ENCODE assay signal across 16 cellular contexts in the genomic region with DNA sequence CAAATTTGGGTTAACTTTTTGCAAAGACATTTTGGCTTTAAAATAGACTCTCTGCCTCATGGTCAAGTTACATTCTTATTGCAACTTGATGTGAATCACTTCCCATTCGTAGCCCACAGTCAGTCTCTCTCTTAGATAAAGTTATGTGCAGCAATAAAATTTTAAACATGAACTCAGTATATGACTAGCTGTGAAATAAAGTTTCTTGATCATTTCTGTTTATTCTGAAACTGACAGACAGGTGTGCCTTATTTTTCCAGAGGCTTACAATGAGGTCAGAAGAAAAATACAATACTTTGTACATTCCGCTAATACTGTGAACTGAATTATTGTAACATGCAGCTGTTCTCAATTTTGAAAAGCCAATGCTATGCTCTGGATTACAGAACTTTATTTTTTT.
DNase-seq lines count a peak whose midpoint lies in the region; ATAC-seq and TF ChIP-seq lines count a peak whose summit lies in the region.
"Had no signal": no experiment of that assay in that cellular context is flagged by ENCODE, and none has a peak within 500 bp of the region (broad histone marks: within the 10 kb centered on the region; RNA-seq: fewer than 3 reads in every experiment).

No MANE protein-coding gene starts in this region.

- POLR2A ChIA-PET in PC-9 (lab: Charles Lee; ENCODE audit: unreplicated experiment) = no interaction called here

- TF ChIP-seq POLR2A in breast epithelium (IDR thresholded peaks at IDR 0.05) = no peak

- H3K27me3 ChIP-seq in SJCRH30 = no peaks in the 10 kb centered on the region
- no peaks in the 10 kb centered on the region for H3K27me3 ChIP-seq in smooth muscle cell (ENCODE audit: low read depth)
- no peaks in the 10 kb centered on the region for H3K27me3 ChIP-seq in breast epithelium
- H3K27me3 ChIP-seq in PC-9 (ENCODE audit: insufficient read depth, low read depth) = no peaks in the 10 kb centered on the region
- H3K27me3 ChIP-seq: BE2C had no signal

- H3F3A ChIP-seq in smooth muscle cell (ENCODE audit: low read depth) = peaks cover 3% of the 10 kb centered on the region
- H3F3A ChIP-seq in PC-9 (ENCODE audit: insufficient read depth, low read depth) = no peaks in the 10 kb centered on the region

- H2AFZ ChIP-seq in smooth muscle cell (ENCODE audit: low read depth) = peak overlapping the region; percentile 56
- H2AFZ ChIP-seq in PC-9 = no peak overlapping the region
- H2AFZ ChIP-seq: GM23338 had no signal

- no peak overlapping the region for H3K4me3 Mint-ChIP-seq in activated T-helper 17 cell treated with anti-CD3 and anti-CD28 coated beads, Interleukin-2, amount 50 U/mL, for 72 hours
- H3K4me3 Mint-ChIP-seq: CD4-positive, alpha-beta memory T cell; GM23338 had no signal

- H3K4me1 ChIP-seq in SJCRH30 = peaks cover 16% of the 10 kb centered on the region
- H3K4me1 ChIP-seq in smooth muscle cell (ENCODE audit: low read depth) = no peaks in the 10 kb centered on the region
- H3K4me1 ChIP-seq in breast epithelium = no peaks in the 10 kb centered on the region
- H3K4me1 ChIP-seq in PC-9 (replicated peaks; ENCODE audit: insufficient read depth) = no peaks in the 10 kb centered on the region
- H3K4me1 ChIP-seq: A549 had no signal

- ATAC-seq in HG03565 (IDR thresholded peaks at IDR 0.05; ENCODE audit: unreplicated experiment) = no peak
- ATAC-seq in activated T-helper 17 cell treated with anti-CD3 and anti-CD28 coated beads, Interleukin-2, amount 50 U/mL, for 72 hours (replicated peaks) = no peak
- ATAC-seq: A549, GM23338 had no signal

- no TSS peak for BruUV-seq in PC-9 (replicated peaks; lab: Mats Ljungman, UMichigan)

- H3K27ac Mint-ChIP-seq in activated T-helper 17 cell treated with anti-CD3 and anti-CD28 coated beads, Interleukin-2, amount 50 U/mL, for 72 hours = no peak overlapping the region
- H3K27ac Mint-ChIP-seq: CD4-positive, alpha-beta memory T cell; GM23338 had no signal

- H3K9ac ChIP-seq in smooth muscle cell (ENCODE audit: low read depth) = no peak overlapping the region

- H3K9me3 ChIP-seq in SJCRH30 (replicated peaks) (no peaks in the 10 kb centered on the region), smooth muscle cell (replicated peaks; ENCODE audit: low read depth) (no peaks in the 10 kb centered on the region), breast epithelium (no peaks in the 10 kb centered on the region), PC-9 (ENCODE audit: insufficient read depth, low read depth) (no peaks in the 10 kb centered on the region)
- H3K9me3 ChIP-seq: A549, BE2C had no signal

- H3K79me2 ChIP-seq in smooth muscle cell (ENCODE audit: low read depth) (no peaks in the 10 kb centered on the region), PC-9 (ENCODE audit: low read depth) (no peaks in the 10 kb centered on the region)

- CTCF ChIA-PET in PC-9 (lab: Charles Lee) = no interaction called here

- H3K27me3 Mint-ChIP-seq in activated T-helper 17 cell treated with anti-CD3 and anti-CD28 coated beads, Interleukin-2, amount 50 U/mL, for 72 hours = peaks cover 24% of the 10 kb centered on the region

- no peaks in the 10 kb centered on the region for H3K36me3 Mint-ChIP-seq in activated T-helper 17 cell treated with anti-CD3 and anti-CD28 coated beads, Interleukin-2, amount 50 U/mL, for 72 hours (ENCODE audit: low read depth)
- H3K36me3 Mint-ChIP-seq: CD4-positive, alpha-beta memory T cell had no signal

- H3K36me3 ChIP-seq in SJCRH30 (no peaks in the 10 kb centered on the region), smooth muscle cell (ENCODE audit: low read depth) (no peaks in the 10 kb centered on the region), breast epithelium (no peaks in the 10 kb centered on the region), PC-9 (ENCODE audit: low read depth) (no peaks in the 10 kb centered on the region)
- H3K36me3 ChIP-seq: BE2C had no signal

- H3K4me2 ChIP-seq in smooth muscle cell = no peak overlapping the region
- H3K4me2 ChIP-seq in PC-9 = no peak overlapping the region
- H3K4me2 ChIP-seq: A549, GM23338 had no signal

- H3K27ac ChIP-seq in SJCRH30 = peak overlapping the region; percentile 11
- no peak overlapping the region for H3K27ac ChIP-seq in smooth muscle cell (ENCODE audit: low read depth)
- H3K27ac ChIP-seq in breast epithelium = no peak overlapping the region
- no peak overlapping the region for H3K27ac ChIP-seq in PC-9
- H3K27ac ChIP-seq: A549, C4-2B had no signal

- H3K4me1 Mint-ChIP-seq in activated T-helper 17 cell treated with anti-CD3 and anti-CD28 coated beads, Interleukin-2, amount 50 U/mL, for 72 hours = no peaks in the 10 kb centered on the region
- H3K4me1 Mint-ChIP-seq: CD4-positive, alpha-beta memory T cell had no signal

- no peaks in the 10 kb centered on the region for H3K9me3 Mint-ChIP-seq in activated T-helper 17 cell treated with anti-CD3 and anti-CD28 coated beads, Interleukin-2, amount 50 U/mL, for 72 hours
- H3K9me3 Mint-ChIP-seq: GM23338 had no signal

- intact Hi-C loops in breast epithelium (cut with DNase I; ENCODE audit: low total_unique reads) (no loop called here), PC-9 (cut with micrococcal nuclease; ENCODE audit: unreplicated experiment) (no loop called here)

- WGBS in smooth muscle cell (ENCODE audit: low lambda C conversion rate) = 56% methylated on average over 2 of the region's 2 CpGs

- DNase-seq in SJCRH30 (peak in 1 of 2 experiments; percentile 31), dedifferentiated amniotic fluid mesenchymal stem cell (ENCODE audit: extremely low spot score) (peak; percentile 22), iris pigment epithelial cell (ENCODE audit: low read depth) (peak; percentile 49), smooth muscle cell (lab: John Stamatoyannopoulos, UW; ENCODE audit: unreplicated experiment) (no peak), breast epithelium (ENCODE audit: low spot score in 2 of 2) (no peak), PC-9 (no peak)
- DNase-seq: CD4-positive, alpha-beta memory T cell; DMS79; H7; IMR-90 had no signal

- TF ChIP-seq CTCF in smooth muscle cell (IDR thresholded peaks at IDR 0.05; ENCODE audit: borderline replicate concordance, insufficient read depth, poor library complexity, severe bottlenecking) = no peak
- no peak for TF ChIP-seq CTCF in breast epithelium (IDR thresholded peaks at IDR 0.05)
- TF ChIP-seq CTCF in PC-9 (conservative IDR thresholded peaks at IDR 0.05) = no peak

- H4K20me1 ChIP-seq in smooth muscle cell (ENCODE audit: low read depth) = no peaks in the 10 kb centered on the region
- no peaks in the 10 kb centered on the region for H4K20me1 ChIP-seq in PC-9 (ENCODE audit: insufficient read depth)

- H3K9me2 ChIP-seq in PC-9 (ENCODE audit: insufficient read depth) = no peaks in the 10 kb centered on the region

- H3K4me3 ChIP-seq in SJCRH30 (no peak overlapping the region), smooth muscle cell (no peak overlapping the region), breast epithelium (no peak overlapping the region), PC-9 (no peak overlapping the region)
- H3K4me3 ChIP-seq: A549, GM23338 had no signal

Comparison
In these comparisons a context has a peak if more than half of its experiments do, and no peak if none do; other contexts are left out.
1. DNase-seq: peak in dedifferentiated amniotic fluid mesenchymal stem cell (single experiment) and iris pigment epithelial cell (single experiment); none in smooth muscle cell (single experiment), breast epithelium (0 of 2) and PC-9 (0 of 2).